In the genomic region with DNA sequence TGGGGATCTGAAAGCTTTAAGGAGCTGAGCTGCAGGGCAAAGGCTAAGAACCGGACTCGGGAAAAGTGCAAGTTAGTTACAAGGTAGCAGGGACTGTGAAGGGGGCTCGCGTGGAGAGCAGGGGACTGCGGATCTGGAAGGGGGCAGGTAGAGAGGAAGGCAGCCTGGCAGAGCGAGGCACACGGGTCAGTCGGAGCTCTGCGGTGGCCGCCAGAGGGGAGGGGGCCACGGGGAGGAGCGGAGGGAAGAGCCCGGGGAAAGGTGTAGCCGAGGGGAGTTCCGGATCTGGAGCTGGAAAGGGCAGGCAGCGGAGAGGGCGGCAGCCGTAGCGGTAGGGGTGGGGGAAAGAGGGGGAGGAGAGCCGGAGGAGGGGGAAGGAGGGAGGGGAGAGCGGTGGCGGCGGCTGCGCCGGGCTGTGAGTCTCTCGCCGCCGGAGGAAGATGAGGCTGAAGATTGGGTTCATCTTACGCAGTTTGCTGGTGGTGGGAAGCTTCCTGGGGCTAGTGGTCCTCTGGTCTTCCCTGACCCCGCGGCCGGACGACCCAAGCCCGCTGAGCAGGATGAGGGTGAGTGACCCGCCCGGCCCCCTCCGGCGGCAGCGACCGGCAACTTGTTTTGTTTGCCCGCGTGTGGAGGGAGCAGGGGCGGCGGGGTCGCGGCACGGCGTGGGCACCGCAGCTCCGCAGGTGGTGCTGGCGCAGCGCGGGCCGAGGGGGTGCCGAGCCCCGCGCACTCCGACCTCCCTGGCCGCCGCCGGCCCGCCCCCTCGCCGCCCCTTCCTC, we compare ENCODE assay signal across 8 cellular contexts. TPM values are rescaled to one million over a fixed set of nuclear protein-coding genes. Genes with fewer than 3 reads are reported as not detected.
DNase-seq lines count a peak whose midpoint lies in the region; TF ChIP-seq lines count a peak whose summit lies in the region.

GALNT7 (plus strand) TSS at position 416 of the 782 bp plus-strand sequence; CDS start at position 441, 25 bp downstream.

- peak within 1 kb of the TSS; percentile 90 for H3K27ac Mint-ChIP-seq in activated naive CD8-positive, alpha-beta T cell treated with anti-CD3 and anti-CD28 coated beads for 36 hours

- peak within 1 kb of the TSS; percentile 92 for H3K4me3 Mint-ChIP-seq in activated naive CD8-positive, alpha-beta T cell treated with anti-CD3 and anti-CD28 coated beads for 36 hours

- DNase-seq in GM10248 (ENCODE audit: extremely low spot score), result peak; percentile 82
- no peak for DNase-seq in HFF-Myc (ENCODE audit: extremely low read depth, low read depth)
- peak; percentile 91 for DNase-seq in NB4 (ENCODE audit: low read depth)
- DNase-seq in activated naive CD8-positive, alpha-beta T cell treated with anti-CD3 and anti-CD28 coated beads for 36 hours, result peak; percentile 62
- peak; percentile 73 to 83 for DNase-seq in cardiac muscle cell (ENCODE audit: low read depth in 1 of 2, low spot score in 1 of 2)
- peak; percentile 45 for DNase-seq in pons (ENCODE audit: low spot score)
- DNase-seq in ureter (ENCODE audit: low spot score), result peak; percentile 87

- no peaks in the 10 kb centered on the region for H3K9me2 ChIP-seq in SU-DHL-6 (replicated peaks; ENCODE audit: insufficient read depth, low read length)

- peak; percentile 53 for TF ChIP-seq POLR2A in NB4 (IDR thresholded peaks at IDR 0.05; ENCODE audit: extremely low read depth, insufficient read length)

- H3K4me3 ChIP-seq in HFF-Myc (replicated peaks; ENCODE audit: low read depth, low read length) (peak within 1 kb of the TSS; percentile 62), NB4 (ENCODE audit: low read depth, low read length) (peak within 1 kb of the TSS; percentile 83), SU-DHL-6 (ENCODE audit: insufficient read depth, low read length, poor library complexity, severe bottlenecking) (peak within 1 kb of the TSS; percentile 71), cardiac muscle cell (peak within 1 kb of the TSS; percentile 97)

- TF ChIP-seq CTCF in GM10248 (IDR thresholded peaks at IDR 0.05; ENCODE audit: control extremely low read depth, extremely low read depth, low read depth, missing control alignments) (no peak), HFF-Myc (IDR thresholded peaks at IDR 0.05; ENCODE audit: low read depth, low read length, missing control alignments) (no peak), NB4 (IDR thresholded peaks at IDR 0.05; ENCODE audit: low read depth, low read length) (no peak), SU-DHL-6 (IDR thresholded peaks at IDR 0.05; ENCODE audit: insufficient read depth, low read length, poor library complexity, severe bottlenecking) (no peak), cardiac muscle cell (IDR thresholded peaks at IDR 0.05; ENCODE audit: low read depth, low read length) (no peak)

- H4K20me1 ChIP-seq in SU-DHL-6 (ENCODE audit: low read depth, low read length), result peaks cover 10% of the 10 kb centered on the region

- no peaks in the 10 kb centered on the region for H3K9me3 ChIP-seq in SU-DHL-6 (ENCODE audit: insufficient read depth, low read length)
- no peaks in the 10 kb centered on the region for H3K9me3 ChIP-seq in cardiac muscle cell (ENCODE audit: low read depth)

- H3K27me3 Mint-ChIP-seq in activated naive CD8-positive, alpha-beta T cell treated with anti-CD3 and anti-CD28 coated beads for 36 hours, result no peaks in the 10 kb centered on the region

- POLR2A ChIA-PET in GM10248 (lab: Yijun Ruan, JAX), result interaction anchor here (0.6 kb wide), 1 partner anchor 107 kb away, joined by 3 read pairs; no protein-coding TSS in a partner anchor

- peaks cover 27% of the 10 kb centered on the region; the same call in 1 of the 2 replicates for H3F3A ChIP-seq in SU-DHL-6 (ENCODE audit: insufficient read depth)

- peak within 1 kb of the TSS; percentile 84 for H3K4me2 ChIP-seq in SU-DHL-6 (ENCODE audit: low read depth, low read length, poor library complexity, severe bottlenecking)

- CTCF ChIA-PET in GM10248 (lab: Yijun Ruan, JAX), result interaction anchor here (0.6 to 2.9 kb wide), 9 partner anchors 9 to 149 kb away, joined by 3 to 10 read pairs (median 4); no protein-coding TSS in a partner anchor

- H3K27ac ChIP-seq in SU-DHL-6 (ENCODE audit: low read depth, low read length) (peak within 1 kb of the TSS; percentile 66), cardiac muscle cell (peak within 1 kb of the TSS; percentile 68)

- peak within 1 kb of the TSS; percentile 81 for H3K9ac ChIP-seq in SU-DHL-6 (ENCODE audit: low read length)

- H3K36me3 ChIP-seq in SU-DHL-6 (ENCODE audit: low read length), result no peaks in the 10 kb centered on the region
- no peaks in the 10 kb centered on the region for H3K36me3 ChIP-seq in cardiac muscle cell

- peak within 1 kb of the TSS; percentile 94 for H2AFZ ChIP-seq in SU-DHL-6 (ENCODE audit: low read depth, low read length, severe bottlenecking)

- H3K4me1 Mint-ChIP-seq in activated naive CD8-positive, alpha-beta T cell treated with anti-CD3 and anti-CD28 coated beads for 36 hours, result peaks cover 40% of the 10 kb centered on the region

- H3K27me3 ChIP-seq in SU-DHL-6 (ENCODE audit: low read length), result no peaks in the 10 kb centered on the region
- H3K27me3 ChIP-seq in cardiac muscle cell, result no peaks in the 10 kb centered on the region

- H3K9me3 Mint-ChIP-seq in activated naive CD8-positive, alpha-beta T cell treated with anti-CD3 and anti-CD28 coated beads for 36 hours, result no peaks in the 10 kb centered on the region

- H3K4me1 ChIP-seq in cardiac muscle cell (ENCODE audit: low read depth), result peaks cover 5% of the 10 kb centered on the region

- H3K36me3 Mint-ChIP-seq in activated naive CD8-positive, alpha-beta T cell treated with anti-CD3 and anti-CD28 coated beads for 36 hours, result peaks cover 1% of the 10 kb centered on the region

- peaks cover 29% of the 10 kb centered on the region for H3K79me2 ChIP-seq in SU-DHL-6 (ENCODE audit: insufficient read depth, low read length)

RNA-seq across cellular contexts. Expression of gene GALNT7, which starts in this region (rescaled TPM):
- 10 to 100 TPM; 14.3 to 14.7 TPM for total RNA-seq in activated naive CD8-positive, alpha-beta T cell treated with anti-CD3 and anti-CD28 coated beads for 36 hours
- 12.9 and 16.2 TPM in 2 replicates for total RNA-seq in cardiac muscle cell
- 14.1 and 24.5 TPM in 2 replicates for polyA plus RNA-seq in cardiac muscle cell
- total RNA-seq in ureter, result 49.7 TPM
